Comparison of ENCODE assay signal across 26 cellular contexts in the genomic region with DNA sequence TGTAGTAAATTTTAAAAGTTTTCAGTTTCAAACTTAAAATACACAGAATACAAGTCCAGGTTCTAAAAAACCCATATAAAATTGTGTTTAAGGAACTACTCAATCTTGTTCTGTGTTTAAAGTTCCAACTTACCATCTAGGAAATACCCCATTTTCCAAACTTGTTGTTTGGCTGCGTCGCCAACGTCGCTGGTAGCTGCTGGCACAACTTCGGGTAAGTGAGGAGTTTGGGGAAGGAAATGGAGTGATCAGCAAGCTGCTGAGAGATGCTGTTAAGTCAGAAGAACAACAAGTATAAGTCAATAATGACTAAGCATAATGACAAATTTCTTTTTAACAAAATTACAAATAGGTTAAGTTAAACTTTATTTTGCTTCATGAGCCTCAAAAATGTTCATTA.
"Had no signal": no experiment of that assay in that cellular context is flagged by ENCODE, and none has a peak within 500 bp of the region (broad histone marks: within the 10 kb centered on the region; RNA-seq: fewer than 3 reads in every experiment).

No MANE protein-coding gene starts in this region.

- H3K27ac ChIP-seq: brain microvascular endothelial cell, SJCRH30, SK-N-MC, VCaP had no signal

- H3K4me3 ChIP-seq: SJCRH30, SK-N-MC had no signal

- H3K9me3 ChIP-seq: SJCRH30 had no signal

- DNase-seq: activated B cell treated with CpG ODN at 0.5 μM for 24 hours; activated CD4-positive, alpha-beta memory T cell treated with anti-CD3 and anti-CD28 coated beads for 36 hours; activated CD4-positive, alpha-beta T cell treated with anti-CD3 and anti-CD28 coated beads for 4 hours; activated CD4-positive, alpha-beta T cell treated with anti-CD3 and anti-CD28 coated beads, Interleukin-2, amount 50 U/mL, for 1 hour; activated CD4-positive, CD25-positive, alpha-beta regulatory T cell treated with anti-CD3 and anti-CD28 coated beads, Interleukin-2, amount 50 U/mL, for 72 hours; activated CD8-positive, alpha-beta memory T cell treated with anti-CD3 and anti-CD28 coated beads, Interleukin-2, amount 50 U/mL, for 4 hours; activated effector memory CD4-positive, alpha-beta T cell treated with Interleukin-2 at 50 U/mL for 16 hours; activated naive CD4-positive, alpha-beta T cell treated with anti-CD3 and anti-CD28 coated beads, Interleukin-2, amount 50 U/mL, for 16 hours; activated naive CD8-positive, alpha-beta T cell treated with anti-CD3 and anti-CD28 coated beads for 36 hours; activated T-cell treated with anti-CD3 and anti-CD28 coated beads for 4 hours; activated T-cell treated with anti-CD3 and anti-CD28 coated beads, Interleukin-2, amount 50 U/mL, for 48 hours; amniotic stem cell; brain microvascular endothelial cell; Karpas-422; KBM-7; NCI-H1105 treated with DMSO at 0.1 percent for 48 hours; NCI-H1436; NCI-H1694; NCI-H1930; NCI-H345; NCI-H524 treated with DMSO at 0.1 percent for 48 hours; SHP77; SJCRH30 had no signal

- H3K4me1 ChIP-seq: SJCRH30 had no signal

- H3K27me3 ChIP-seq: brain microvascular endothelial cell, SJCRH30 had no signal

- ATAC-seq: Panc1 had no signal
